In genomic region chr20:63573739-63574131, GRCh38 we compare ENCODE assay signal across 8 cellular contexts. TPM values are rescaled to one million over a fixed set of nuclear protein-coding genes. Genes with fewer than 3 reads are reported as not detected.
DNase-seq lines count a peak whose midpoint lies in the region; ATAC-seq, FAIRE-seq and TF ChIP-seq lines count a peak whose summit lies in the region.

No MANE protein-coding gene starts in this region.

- H3K36me3 Mint-ChIP-seq in activated naive CD4-positive, alpha-beta T cell treated with anti-CD3 and anti-CD28 coated beads for 36 hours (ENCODE audit: low read depth): no peaks in the 10 kb centered on the region

- H2BK120ac ChIP-seq in mesendoderm (ENCODE audit: low read depth, low read length): no peak overlapping the region

- dilution Hi-C loops in mammary epithelial cell (cut with HindIII; ENCODE audit: low sequenced_read_pairs): no loop called here

- no peaks in the 10 kb centered on the region for H3K27me3 ChIP-seq in mammary epithelial cell (ENCODE audit: insufficient read depth, low read length)
- no peaks in the 10 kb centered on the region for H3K27me3 ChIP-seq in mesendoderm (ENCODE audit: insufficient read depth, low read length, poor library complexity)

- H3K27ac ChIP-seq in mammary epithelial cell (ENCODE audit: insufficient read depth, low read depth, low read length) (peak overlapping the region; percentile 62), mesendoderm (ENCODE audit: low read depth, low read length) (no peak overlapping the region)

- no TSS peak for BruUV-seq in mammary epithelial cell (replicated peaks; lab: Mats Ljungman, UMichigan)

- H3K56ac ChIP-seq in mesendoderm (ENCODE audit: low read length): peak overlapping the region; percentile 90

- H4K5ac ChIP-seq in mesendoderm (ENCODE audit: low read length): no peak overlapping the region

- H3K4me3 ChIP-seq in mammary epithelial cell (replicated peaks in 1 of 3; ENCODE audit: insufficient read depth in 1 of 3, low read depth in 2 of 3, low read length in 3 of 3) (peak overlapping the region; percentile 82 to 92 (median 89)), mesendoderm (ENCODE audit: low read length) (peak overlapping the region; percentile 54)

- H3K4me3 Mint-ChIP-seq in activated naive CD4-positive, alpha-beta T cell treated with anti-CD3 and anti-CD28 coated beads for 36 hours: peak overlapping the region; percentile 73

- H3K79me2 ChIP-seq in mammary epithelial cell (ENCODE audit: insufficient read depth, low read length): peaks cover 7% of the 10 kb centered on the region
- no peaks in the 10 kb centered on the region for H3K79me2 ChIP-seq in mesendoderm (ENCODE audit: control insufficient read depth, insufficient read depth, low read length)

- no peaks in the 10 kb centered on the region for H3K79me1 ChIP-seq in mesendoderm (ENCODE audit: low read length)

- FAIRE-seq in urothelium cell line (lab: Jason Lieb, UNC): no peak

- DNase-seq in activated naive CD4-positive, alpha-beta T cell treated with anti-CD3 and anti-CD28 coated beads for 36 hours: no peak
- DNase-seq in activated naive CD4-positive, alpha-beta T cell treated with Interleukin-2 at 50 U/mL for 16 hours: no peak
- DNase-seq in mammary epithelial cell: no peak
- no peak for DNase-seq in mesendoderm
- peak; percentile 55 for DNase-seq in urothelium cell line (ENCODE audit: low spot score)
- no peak for DNase-seq in iPS-NIHi7 (ENCODE audit: extremely low spot score)
- DNase-seq in GM19238 (ENCODE audit: insufficient read length, low spot score): no peak

- 2% methylated on average over 9 of the region's 23 CpGs for WGBS in mammary epithelial cell (ENCODE audit: low coverage, missing lambda C conversion rate)
- no CpG with 5 or more reads among the region's 23 CpGs for whole genome bisulfite sequencing in mesendoderm (ENCODE audit: extremely low coverage, insufficient coverage, low lambda C conversion rate)

- H3K9me3 Mint-ChIP-seq in activated naive CD4-positive, alpha-beta T cell treated with anti-CD3 and anti-CD28 coated beads for 36 hours: no peaks in the 10 kb centered on the region

- H2BK15ac ChIP-seq in mesendoderm (replicated peaks; ENCODE audit: low read depth): no peak overlapping the region

- H3K36me3 ChIP-seq in mammary epithelial cell (ENCODE audit: insufficient read depth, low read length) (no peaks in the 10 kb centered on the region), mesendoderm (ENCODE audit: control insufficient read depth, insufficient read depth, low read length) (no peaks in the 10 kb centered on the region)

- H3K18ac ChIP-seq in mesendoderm (ENCODE audit: low read length): peak overlapping the region; percentile 25

- H2AFZ ChIP-seq in mammary epithelial cell (ENCODE audit: low read depth, low read length): peak overlapping the region; percentile 80

- in situ Hi-C loops in mammary epithelial cell (cut with MboI; ENCODE audit: low sequenced_read_pairs in 2 of 2): no loop called here

- no peak overlapping the region for H3K23ac ChIP-seq in mesendoderm (ENCODE audit: low read length)

- intact Hi-C loops in activated naive CD4-positive, alpha-beta T cell treated with anti-CD3 and anti-CD28 coated beads for 36 hours (cut with micrococcal nuclease): no loop called here
- intact Hi-C loops in mammary epithelial cell (cut with micrococcal nuclease): loop anchor here (5.0 kb wide), 1 partner anchor 131 kb away; no protein-coding TSS in a partner anchor

- peak overlapping the region; percentile 80 for H3K9ac ChIP-seq in mammary epithelial cell (ENCODE audit: insufficient read depth, low read length)
- H3K9ac ChIP-seq in mesendoderm (ENCODE audit: low read length): peak overlapping the region; percentile 85

- H3K9me3 ChIP-seq in mammary epithelial cell (replicated peaks; ENCODE audit: insufficient read depth, low read length): no peaks in the 10 kb centered on the region

- H3K4me1 ChIP-seq in mammary epithelial cell (ENCODE audit: insufficient read depth, low read length) (peaks cover 13% of the 10 kb centered on the region), mesendoderm (ENCODE audit: control insufficient read depth, low read depth, low read length) (no peaks in the 10 kb centered on the region)

- TF ChIP-seq CTCF in mammary epithelial cell (conservative IDR thresholded peaks at IDR 0.05 in 1 of 2, IDR thresholded peaks at IDR 0.05 in 1 of 2; ENCODE audit: extremely low read depth in 1 of 2, insufficient read depth in 1 of 2, low read depth in 1 of 2, low read length in 2 of 2): no peak

- no peak overlapping the region for H4K8ac ChIP-seq in mesendoderm (ENCODE audit: low read depth, low read length)

- H4K20me1 ChIP-seq in mammary epithelial cell (ENCODE audit: insufficient read depth, low read length): no peaks in the 10 kb centered on the region

- H2AK5ac ChIP-seq in mesendoderm (ENCODE audit: low read length): no peak overlapping the region

- H3K4me2 ChIP-seq in mammary epithelial cell (ENCODE audit: insufficient read depth, low read depth, low read length) (peak overlapping the region; percentile 96), mesendoderm (ENCODE audit: low read length) (peak overlapping the region; percentile 91)

- no peak overlapping the region for H3K4ac ChIP-seq in mesendoderm (ENCODE audit: low read depth, low read length)

- H3K4me1 Mint-ChIP-seq in activated naive CD4-positive, alpha-beta T cell treated with anti-CD3 and anti-CD28 coated beads for 36 hours (ENCODE audit: low read depth): peaks cover 9% of the 10 kb centered on the region

- H2BK5ac ChIP-seq in mesendoderm (ENCODE audit: low read length): no peak overlapping the region

- CTCF ChIA-PET in activated naive CD4-positive, alpha-beta T cell treated with anti-CD3 and anti-CD28 coated beads for 36 hours (lab: Charles Lee): interaction anchor here (0.9 kb wide), 1 partner anchor 12 kb away, joined by 3 read pairs; no protein-coding TSS in a partner anchor
- CTCF ChIA-PET in mammary epithelial cell (lab: Charles Lee; ENCODE audit: low non-redundant PET): no interaction called here

- no peak for ATAC-seq in GM18861 (IDR thresholded peaks at IDR 0.05; ENCODE audit: unreplicated experiment)

- H3K27ac Mint-ChIP-seq in activated naive CD4-positive, alpha-beta T cell treated with anti-CD3 and anti-CD28 coated beads for 36 hours: no peak overlapping the region

- no peaks in the 10 kb centered on the region for H3K27me3 Mint-ChIP-seq in activated naive CD4-positive, alpha-beta T cell treated with anti-CD3 and anti-CD28 coated beads for 36 hours (ENCODE audit: low read depth)

RNA-seq across cellular contexts. Expression of gene HELZ2, which starts 0.3 kb away (rescaled TPM):
- total RNA-seq in activated naive CD4-positive, alpha-beta T cell treated with anti-CD3 and anti-CD28 coated beads for 36 hours: 10 to 100 TPM; 20.0 to 20.4 TPM
- total RNA-seq in mammary epithelial cell: 10 to 100 TPM; 19.0 to 27.7 TPM
- 5.0 TPM for polyA plus RNA-seq in mammary epithelial cell
- polyA minus RNA-seq in mammary epithelial cell: 39.5 TPM
- 2.6 TPM for polyA plus RNA-seq in mesendoderm (2013, experiment 1 of 2)
- 2.2 TPM for polyA plus RNA-seq in mesendoderm (2013, experiment 2 of 2)

RNA-seq across cellular contexts. Expression of gene FNDC11, which starts 19.8 kb away (rescaled TPM):
- total RNA-seq in activated naive CD4-positive, alpha-beta T cell treated with anti-CD3 and anti-CD28 coated beads for 36 hours: under 1 TPM in 1 of 2 experiments, not detected in 1; 0.10 TPM
- under 1 TPM; under 0.01 to 0.45 TPM for total RNA-seq in mammary epithelial cell
- 0.60 TPM for polyA plus RNA-seq in mammary epithelial cell
- not detected for polyA minus RNA-seq in mammary epithelial cell
- polyA plus RNA-seq in mesendoderm (2013, experiment 1 of 2): 1.3 TPM
- polyA plus RNA-seq in mesendoderm (2013, experiment 2 of 2): 1.5 TPM

RNA-seq across cellular contexts. Expression of gene SRMS, which starts 26.2 kb away (rescaled TPM):
- total RNA-seq in activated naive CD4-positive, alpha-beta T cell treated with anti-CD3 and anti-CD28 coated beads for 36 hours: not detected
- under 1 TPM in 1 of 2 donors, not detected in 1; under 0.01 TPM for total RNA-seq in mammary epithelial cell
- polyA plus RNA-seq in mammary epithelial cell: 0.16 TPM
- not detected for polyA minus RNA-seq in mammary epithelial cell
- polyA plus RNA-seq in mesendoderm (2013, experiment 1 of 2): 0.11 TPM
- polyA plus RNA-seq in mesendoderm (2013, experiment 2 of 2): 0.10 TPM

RNA-seq across cellular contexts. Expression of gene PTK6, which starts 36.6 kb away (rescaled TPM):
- total RNA-seq in activated naive CD4-positive, alpha-beta T cell treated with anti-CD3 and anti-CD28 coated beads for 36 hours: under 1 TPM; 0.35 to 0.38 TPM
- 1 to 10 TPM in 1 of 2 donors, under 1 TPM in 1; 0.83 to 1.1 TPM for total RNA-seq in mammary epithelial cell
- polyA plus RNA-seq in mammary epithelial cell: 0.29 TPM
- polyA minus RNA-seq in mammary epithelial cell: 0.72 TPM
- 0.08 TPM for polyA plus RNA-seq in mesendoderm (2013, experiment 1 of 2)
- 0.07 TPM for polyA plus RNA-seq in mesendoderm (2013, experiment 2 of 2)

RNA-seq across cellular contexts. Expression of gene GMEB2, which starts 53.2 kb away (rescaled TPM):
- 10 to 100 TPM; 16.7 to 18.0 TPM for total RNA-seq in activated naive CD4-positive, alpha-beta T cell treated with anti-CD3 and anti-CD28 coated beads for 36 hours
- total RNA-seq in mammary epithelial cell: 10 to 100 TPM in 1 of 2 donors, 1 to 10 TPM in 1; 9.3 to 12.8 TPM
- polyA plus RNA-seq in mammary epithelial cell: 8.3 TPM
- polyA minus RNA-seq in mammary epithelial cell: 9.4 TPM
- polyA plus RNA-seq in mesendoderm (2013, experiment 1 of 2): 12.5 TPM
- 11.8 TPM for polyA plus RNA-seq in mesendoderm (2013, experiment 2 of 2)
